In genomic region chr17:59828478-59828760, GRCh38 we compare ENCODE assay signal across 9 cellular contexts.
DNase-seq lines count a peak whose midpoint lies in the region; ATAC-seq and TF ChIP-seq lines count a peak whose summit lies in the region.
"Had no signal": no experiment of that assay in that cellular context is flagged by ENCODE, and none has a peak within 500 bp of the region (broad histone marks: within the 10 kb centered on the region; RNA-seq: fewer than 3 reads in every experiment).

No MANE protein-coding gene starts in this region.

- in situ Hi-C loops in Panc1 (cut with HindIII; ENCODE audit: low pct_unique_long_range_greater_than_20kb, low sequenced_read_pairs): no loop called here

- H3K27ac ChIP-seq in DND-41 (ENCODE audit: low read length) (peak overlapping the region; percentile 86), Panc1 (ENCODE audit: low read length) (peak overlapping the region; percentile 100), sigmoid colon (peak overlapping the region; percentile 71 to 94 (median 78)), substantia nigra (ENCODE audit: low read depth, low read length, poor library complexity, severe bottlenecking) (no peak overlapping the region)

- no peak for TF ChIP-seq EP300 in sigmoid colon (IDR thresholded peaks at IDR 0.05)

- no peaks in the 10 kb centered on the region for H4K20me1 ChIP-seq in DND-41 (ENCODE audit: insufficient read depth, low read length)

- no peaks in the 10 kb centered on the region for H3K9me3 Mint-ChIP-seq in endothelial cell (ENCODE audit: unreplicated experiment)

- whole genome bisulfite sequencing in sigmoid colon, 2 donors: 26 to 53% methylated on average over 2 of the region's 2 CpGs

- H3K27ac Mint-ChIP-seq in endothelial cell (ENCODE audit: unreplicated experiment): peak overlapping the region; percentile 9

- no peak for TF ChIP-seq POLR2A in sigmoid colon (IDR thresholded peaks at IDR 0.05)

- H3K27me3 ChIP-seq in DND-41 (ENCODE audit: insufficient read depth, low read length, poor library complexity) (no peaks in the 10 kb centered on the region), Panc1 (ENCODE audit: control insufficient read depth, insufficient read depth, low read length) (no peaks in the 10 kb centered on the region), sigmoid colon (no peaks in the 10 kb centered on the region)

- H3K4me1 Mint-ChIP-seq in endothelial cell (ENCODE audit: unreplicated experiment): peaks cover 8% of the 10 kb centered on the region

- TF ChIP-seq CTCF in DND-41 (IDR thresholded peaks at IDR 0.05; ENCODE audit: borderline replicate concordance, extremely low read depth, low read length, poor library complexity, severe bottlenecking) (no peak), Panc1 (IDR thresholded peaks at IDR 0.05) (no peak), endothelial cell (IDR thresholded peaks at IDR 0.05; ENCODE audit: unreplicated experiment) (no peak), sigmoid colon (IDR thresholded peaks at IDR 0.05) (no peak)

- peaks cover 2% of the 10 kb centered on the region for H3K27me3 Mint-ChIP-seq in endothelial cell (ENCODE audit: unreplicated experiment)

- H3K4me3 Mint-ChIP-seq in endothelial cell (ENCODE audit: unreplicated experiment): no peak overlapping the region

- H3K36me3 ChIP-seq in DND-41 (ENCODE audit: insufficient read depth, low read length) (no peaks in the 10 kb centered on the region), Panc1 (ENCODE audit: control insufficient read depth, insufficient read depth, low read length) (no peaks in the 10 kb centered on the region; the same call in 1 of the 2 replicates), sigmoid colon (no peaks in the 10 kb centered on the region)

- no peak for DNase-seq in DND-41
- no peak for DNase-seq in Panc1 (ENCODE audit: low read depth, low spot score)
- DNase-seq in endothelial cell (ENCODE audit: low spot score): no peak
- DNase-seq in sigmoid colon: no peak
- DNase-seq in stimulated activated naive CD4-positive, alpha-beta T cell treated with Interleukin-2 at 50 U/mL for 16 hours (lab: John Stamatoyannopoulos, UW): no peak
- DNase-seq in substantia nigra (lab: John Stamatoyannopoulos, UW): no peak
- DNase-seq: NCI-H1436 treated with DMSO at 0.1 percent for 48 hours had no signal

- no peak overlapping the region for H3K4me3 ChIP-seq in DND-41 (ENCODE audit: low read depth in 1 of 2, low read length in 2 of 2)
- no peak overlapping the region for H3K4me3 ChIP-seq in Panc1 (ENCODE audit: low read depth in 2 of 2, low read length in 2 of 2)
- no peak overlapping the region for H3K4me3 ChIP-seq in sigmoid colon

- H3K36me3 Mint-ChIP-seq in endothelial cell (ENCODE audit: low read depth, unreplicated experiment): no peaks in the 10 kb centered on the region

- no peak overlapping the region for H2AFZ ChIP-seq in DND-41 (ENCODE audit: low read depth, low read length)

- ATAC-seq in DND-41 (ENCODE audit: insufficient read depth, low read depth) (no peak), Panc1 (no peak), HG03280 (IDR thresholded peaks at IDR 0.05; ENCODE audit: unreplicated experiment) (no peak), GM21619 (IDR thresholded peaks at IDR 0.05; ENCODE audit: unreplicated experiment) (no peak)

- CTCF ChIA-PET in Panc1 (lab: Charles Lee): interaction anchor here (0.6 kb wide), 1 partner anchor 74 kb away, joined by 4 read pairs; no protein-coding TSS in a partner anchor

- no peaks in the 10 kb centered on the region for H3K79me2 ChIP-seq in DND-41 (ENCODE audit: insufficient read depth, low read length)

- peak overlapping the region; percentile 41 for H3K4me2 ChIP-seq in DND-41 (ENCODE audit: insufficient read depth, low read length)

- no peaks in the 10 kb centered on the region for H3K9me3 ChIP-seq in DND-41 (ENCODE audit: insufficient read depth, low read length, severe bottlenecking)
- H3K9me3 ChIP-seq in Panc1 (ENCODE audit: control insufficient read depth, insufficient read depth, low read depth, low read length): no peaks in the 10 kb centered on the region
- H3K9me3 ChIP-seq in sigmoid colon: no peaks in the 10 kb centered on the region

- POLR2A ChIA-PET in Panc1 (lab: Charles Lee): interaction anchor here (0.6 to 2.6 kb wide), 3 partner anchors 10 to 26 kb away, joined by 3 to 52 read pairs (median 7); no protein-coding TSS in a partner anchor

- peaks cover 57% of the 10 kb centered on the region for H3K4me1 ChIP-seq in DND-41 (ENCODE audit: insufficient read depth, low read length)
- peaks cover 81% of the 10 kb centered on the region for H3K4me1 ChIP-seq in Panc1 (ENCODE audit: control insufficient read depth, insufficient read depth, low read length)
- H3K4me1 ChIP-seq in sigmoid colon: peaks cover 0 to 83% (median 60%) of the 10 kb centered on the region in 4 donors

- no TSS peak for BruUV-seq in Panc1 (replicated peaks; lab: Mats Ljungman, UMichigan)

- peak overlapping the region; percentile 40 for H3K9ac ChIP-seq in DND-41 (ENCODE audit: low read depth, low read length)

- intact Hi-C loops in Panc1 (cut with micrococcal nuclease; ENCODE audit: unreplicated experiment) (no loop called here), sigmoid colon (cut with DNase I) (loop anchor here (5.0 kb wide), 1 partner anchor 41 kb away; no protein-coding TSS in a partner anchor)
